ENCODE assay signal across 1 cellular context in the genomic region with DNA sequence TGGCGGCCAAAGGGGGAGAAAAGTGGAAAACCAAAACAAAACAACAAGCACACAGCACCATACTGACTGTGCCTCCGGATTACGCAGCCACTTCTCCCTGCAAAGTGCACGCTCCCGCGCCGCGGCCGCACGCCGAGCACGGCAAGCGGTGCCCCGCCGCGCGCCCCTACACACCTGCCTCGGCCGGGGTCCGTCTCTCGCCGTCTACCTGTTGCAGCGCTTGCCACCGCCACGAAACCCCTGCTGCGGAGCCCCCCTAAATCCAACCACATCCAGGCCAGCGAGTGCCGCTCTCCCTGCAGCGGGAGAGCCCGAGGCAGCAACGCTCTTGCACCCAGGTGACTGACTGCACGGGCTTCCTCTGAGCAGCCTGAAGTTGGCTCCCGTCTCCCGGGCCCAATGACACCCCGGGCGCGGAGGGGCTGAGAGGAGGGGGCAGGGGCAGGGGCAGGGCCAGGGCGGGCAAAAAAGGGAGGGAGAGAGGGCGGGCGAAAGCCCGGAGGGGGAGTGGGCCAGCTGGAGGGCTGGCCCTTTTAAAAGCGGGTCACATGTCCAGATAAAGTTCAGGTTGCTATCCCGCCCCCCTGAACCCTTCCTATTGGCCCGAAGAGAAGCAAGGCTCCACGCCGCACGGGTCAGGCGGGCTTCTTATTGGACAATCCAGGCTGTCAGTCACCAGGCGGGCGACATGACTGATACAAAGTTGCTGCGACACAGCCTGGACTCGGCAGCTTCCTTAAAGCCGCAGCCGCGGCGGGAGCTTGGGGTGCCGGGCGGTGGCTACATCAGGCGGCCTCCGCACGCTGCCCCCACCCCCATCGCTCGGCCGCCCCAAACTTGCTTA.
A peak's percentile ranks its signal among the peaks of the same experiment; 100 is the strongest.
TF ChIP-seq lines count a peak whose summit lies in the region.

Gene NR3C2, minus strand, starts transcription at position 429 of the 844 bp plus-strand sequence.

TF ChIP-seq in HEK293, 187 proteins besides CTCF, POLR2A, EP300 and RAD21 (continued from another document and continues in another):
- TF ChIP-seq INSM2 (tag by site-specific recombination; IDR thresholded peaks at IDR 0.05), result 0 out of 2 replicates have a peak, but pooled peaks have one; percentile 47
- no peak for TF ChIP-seq ZNF654 (tag by site-specific recombination; IDR thresholded peaks at IDR 0.05; ENCODE audit: low read depth)
- peak; percentile 42; the same call in 1 of the 2 replicates for TF ChIP-seq KLF9 (tag by site-specific recombination; IDR thresholded peaks at IDR 0.05; ENCODE audit: low read depth)
- 0 out of 2 replicates have a peak, but pooled peaks have one; percentile 16 for TF ChIP-seq ZNF843 (tag by site-specific recombination; IDR thresholded peaks at IDR 0.05)
- TF ChIP-seq ZBTB26 (tag by site-specific recombination; optimal IDR thresholded peaks at IDR 0.05), result peak; percentile 98
- TF ChIP-seq ZBTB10 (tag by site-specific recombination; IDR thresholded peaks at IDR 0.05), result peak; percentile 87
- TF ChIP-seq SCRT1 (tag by site-specific recombination; IDR thresholded peaks at IDR 0.05; ENCODE audit: borderline replicate concordance), result peak; percentile 45; the same call in 1 of the 2 replicates
- TF ChIP-seq KLF16 (tag by site-specific recombination; IDR thresholded peaks at IDR 0.05), result 0 out of 2 replicates have a peak, but pooled peaks have one; percentile 12
- TF ChIP-seq, protein P1, sequence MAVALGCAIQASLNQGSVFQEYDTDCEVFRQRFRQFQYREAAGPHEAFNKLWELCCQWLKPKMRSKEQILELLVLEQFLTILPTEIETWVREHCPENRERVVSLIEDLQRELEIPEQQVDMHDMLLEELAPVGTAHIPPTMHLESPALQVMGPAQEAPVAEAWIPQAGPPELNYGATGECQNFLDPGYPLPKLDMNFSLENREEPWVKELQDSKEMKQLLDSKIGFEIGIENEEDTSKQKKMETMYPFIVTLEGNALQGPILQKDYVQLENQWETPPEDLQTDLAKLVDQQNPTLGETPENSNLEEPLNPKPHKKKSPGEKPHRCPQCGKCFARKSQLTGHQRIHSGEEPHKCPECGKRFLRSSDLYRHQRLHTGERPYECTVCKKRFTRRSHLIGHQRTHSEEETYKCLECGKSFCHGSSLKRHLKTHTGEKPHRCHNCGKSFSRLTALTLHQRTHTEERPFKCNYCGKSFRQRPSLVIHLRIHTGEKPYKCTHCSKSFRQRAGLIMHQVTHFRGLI (tag by site-specific recombination; IDR thresholded peaks at IDR 0.05), result peak; percentile 48; the same call in 1 of the 2 replicates
- no peak for TF ChIP-seq ZNF211 (tag by site-specific recombination; IDR thresholded peaks at IDR 0.05; ENCODE audit: low read depth)
- TF ChIP-seq FEZF1 (tag by site-specific recombination; IDR thresholded peaks at IDR 0.05), result peak; percentile 49; the same call in 1 of the 2 replicates
- no peak for TF ChIP-seq ZNF624 (tag by site-specific recombination; IDR thresholded peaks at IDR 0.05)
- TF ChIP-seq SP2 (tag by site-specific recombination; IDR thresholded peaks at IDR 0.05), result peak; percentile 91
- peak; percentile 98 for TF ChIP-seq ZNF692 (tag by site-specific recombination; IDR thresholded peaks at IDR 0.05)
- no peak for TF ChIP-seq ZFP3 (tag by site-specific recombination; IDR thresholded peaks at IDR 0.05; ENCODE audit: low read depth)
- TF ChIP-seq ZBTB20 (tag by site-specific recombination; IDR thresholded peaks at IDR 0.05), result peak; percentile 93
- TF ChIP-seq ZNF394 (tag by site-specific recombination; IDR thresholded peaks at IDR 0.05; ENCODE audit: borderline replicate concordance), result no peak
- peak; percentile 97 for TF ChIP-seq ZBTB8A (tag by site-specific recombination; IDR thresholded peaks at IDR 0.05)
- peak; percentile 31; the same call in 1 of the 2 replicates for TF ChIP-seq ZNF76 (tag by site-specific recombination; IDR thresholded peaks at IDR 0.05; ENCODE audit: borderline replicate concordance, low read depth)
- peak; percentile 72 for TF ChIP-seq PRDM10 (tag by site-specific recombination; IDR thresholded peaks at IDR 0.05)
- TF ChIP-seq ZNF2 (tag by site-specific recombination; IDR thresholded peaks at IDR 0.05), result peak; percentile 70; the same call in 1 of the 2 replicates
- 0 out of 2 replicates have a peak, but pooled peaks have one; percentile 4 for TF ChIP-seq BCL11A (tag by site-specific recombination; IDR thresholded peaks at IDR 0.05; ENCODE audit: low read depth)
- 0 out of 2 replicates have a peak, but pooled peaks have one; percentile 15 for TF ChIP-seq ZNF121 (tag by site-specific recombination; IDR thresholded peaks at IDR 0.05)
- TF ChIP-seq ZNF501 (tag by site-specific recombination; IDR thresholded peaks at IDR 0.05), result 0 out of 2 replicates have a peak, but pooled peaks have one; percentile 22
- no peak for TF ChIP-seq ZNF362 (tag by site-specific recombination; IDR thresholded peaks at IDR 0.05)
- TF ChIP-seq ZNF423 (tag by site-specific recombination; IDR thresholded peaks at IDR 0.05), result peak; percentile 79
- no peak for TF ChIP-seq ZNF10 (tag by site-specific recombination; IDR thresholded peaks at IDR 0.05)
- TF ChIP-seq ZNF629 (tag by site-specific recombination; IDR thresholded peaks at IDR 0.05), result 0 out of 2 replicates have a peak, but pooled peaks have one; percentile 12
- TF ChIP-seq KLF8 (tag by site-specific recombination; IDR thresholded peaks at IDR 0.05), result peak; percentile 82
- peak; percentile 72 for TF ChIP-seq GLIS1 (tag by site-specific recombination; IDR thresholded peaks at IDR 0.05)
- TF ChIP-seq KLF10 (tag by site-specific recombination; IDR thresholded peaks at IDR 0.05), result peak; percentile 95
- TF ChIP-seq, protein P2, sequence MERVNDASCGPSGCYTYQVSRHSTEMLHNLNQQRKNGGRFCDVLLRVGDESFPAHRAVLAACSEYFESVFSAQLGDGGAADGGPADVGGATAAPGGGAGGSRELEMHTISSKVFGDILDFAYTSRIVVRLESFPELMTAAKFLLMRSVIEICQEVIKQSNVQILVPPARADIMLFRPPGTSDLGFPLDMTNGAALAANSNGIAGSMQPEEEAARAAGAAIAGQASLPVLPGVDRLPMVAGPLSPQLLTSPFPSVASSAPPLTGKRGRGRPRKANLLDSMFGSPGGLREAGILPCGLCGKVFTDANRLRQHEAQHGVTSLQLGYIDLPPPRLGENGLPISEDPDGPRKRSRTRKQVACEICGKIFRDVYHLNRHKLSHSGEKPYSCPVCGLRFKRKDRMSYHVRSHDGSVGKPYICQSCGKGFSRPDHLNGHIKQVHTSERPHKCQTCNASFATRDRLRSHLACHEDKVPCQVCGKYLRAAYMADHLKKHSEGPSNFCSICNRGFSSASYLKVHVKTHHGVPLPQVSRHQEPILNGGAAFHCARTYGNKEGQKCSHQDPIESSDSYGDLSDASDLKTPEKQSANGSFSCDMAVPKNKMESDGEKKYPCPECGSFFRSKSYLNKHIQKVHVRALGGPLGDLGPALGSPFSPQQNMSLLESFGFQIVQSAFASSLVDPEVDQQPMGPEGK (tag by site-specific recombination; IDR thresholded peaks at IDR 0.05), result peak; percentile 81
- peak; percentile 87 for TF ChIP-seq SP3 (tag by site-specific recombination; IDR thresholded peaks at IDR 0.05)
- 0 out of 2 replicates have a peak, but pooled peaks have one; percentile 3 for TF ChIP-seq ZFHX2 (tag by site-specific recombination; conservative IDR thresholded peaks at IDR 0.05)
- TF ChIP-seq SP7 (tag by site-specific recombination; IDR thresholded peaks at IDR 0.05), result peak; percentile 31; the same call in 1 of the 2 replicates
- TF ChIP-seq ZNF610 (tag by site-specific recombination; IDR thresholded peaks at IDR 0.05; ENCODE audit: borderline replicate concordance), result 0 out of 2 replicates have a peak, but pooled peaks have one; percentile 56
- TF ChIP-seq ZBTB21 (tag by site-specific recombination; IDR thresholded peaks at IDR 0.05), result no peak
